9 cellular contexts compared by ENCODE assay signal in genomic region chr18:23943104-23943503, GRCh38.
A peak's percentile ranks its signal among the peaks of the same experiment; 100 is the strongest.
DNase-seq lines count a peak whose midpoint lies in the region; ATAC-seq and TF ChIP-seq lines count a peak whose summit lies in the region.
"Had no signal": no experiment of that assay in that cellular context is flagged by ENCODE, and none has a peak within 500 bp of the region (broad histone marks: within the 10 kb centered on the region; RNA-seq: fewer than 3 reads in every experiment).

No MANE protein-coding gene starts in this region.

- intact Hi-C loops in body of pancreas (cut with DNase I), result no loop called here

- H3K9me3 ChIP-seq in body of pancreas, result no peaks in the 10 kb centered on the region

- no peak overlapping the region for H3K4me3 ChIP-seq in foreskin fibroblast (ENCODE audit: low read depth in 1 of 2, low read length in 2 of 2)
- no peak overlapping the region for H3K4me3 ChIP-seq in body of pancreas

- H3K36me3 ChIP-seq in body of pancreas (replicated peaks in 1 of 2; ENCODE audit: insufficient read depth in 1 of 2, low read depth in 2 of 2), result no peaks in the 10 kb centered on the region

- DNase-seq in islet precursor cell (peak; percentile 7), foreskin fibroblast (no peak), NCI-H187 (lab: John Stamatoyannopoulos, UW) (no peak), KG1 (lab: John Stamatoyannopoulos, UW) (no peak), body of pancreas (no peak)

- no peaks in the 10 kb centered on the region for H3K4me1 ChIP-seq in body of pancreas

- no peaks in the 10 kb centered on the region for H3K27me3 ChIP-seq in body of pancreas

- ATAC-seq in GM18508 (IDR thresholded peaks at IDR 0.05; ENCODE audit: insufficient read depth, unreplicated experiment), result peak; percentile 37
- peak; percentile 68 for ATAC-seq in GM21528 (IDR thresholded peaks at IDR 0.05; ENCODE audit: low FRiP score, unreplicated experiment)
- ATAC-seq in HG03457 (IDR thresholded peaks at IDR 0.05; ENCODE audit: unreplicated experiment), result peak; percentile 72
- no peak for ATAC-seq in body of pancreas
- ATAC-seq: esophagus mucosa had no signal

- WGBS in body of pancreas, 2 donors, result 73 to 82% methylated on average over 6 of the region's 6 CpGs

- TF ChIP-seq CTCF in foreskin fibroblast (IDR thresholded peaks at IDR 0.05; ENCODE audit: low read depth, low read length), result no peak
- TF ChIP-seq CTCF in body of pancreas (IDR thresholded peaks at IDR 0.05), result no peak

- TF ChIP-seq POLR2A in body of pancreas (IDR thresholded peaks at IDR 0.05), result no peak

- H3K27ac ChIP-seq in body of pancreas, result no peak overlapping the region
